ENCODE assay signal across 9 cellular contexts in genomic region chr9:136671254-136671614, GRCh38. TPM values are rescaled to one million over a fixed set of nuclear protein-coding genes. Genes with fewer than 3 reads are reported as not detected.
"Had no signal": no experiment of that assay in that cellular context is flagged by ENCODE, and none has a peak within 500 bp of the region (broad histone marks: within the 10 kb centered on the region; RNA-seq: fewer than 3 reads in every experiment).

No MANE protein-coding gene starts in this region.

- H3K4me3 ChIP-seq: body of pancreas, colonic mucosa, thoracic aorta had no signal

- DNase-seq: amniotic stem cell, caudate nucleus, colonic mucosa, midbrain, stomach had no signal

- H3K4me1 ChIP-seq: colonic mucosa had no signal

- H3K27me3 ChIP-seq: body of pancreas had no signal

- H3K36me3 ChIP-seq: colonic mucosa had no signal

- H3K9me3 ChIP-seq: body of pancreas, colonic mucosa, stomach, thoracic aorta had no signal

- H3K27ac ChIP-seq: body of pancreas, colonic mucosa, stomach, thoracic aorta had no signal

RNA-seq across cellular contexts. Expression of gene DIPK1B, which starts 41.1 kb away (rescaled TPM):
- total RNA-seq: activated CD4-positive, alpha-beta memory T cell treated with anti-CD3 and anti-CD28 coated beads for 36 hours; myocyte had no signal
